In the genomic region with DNA sequence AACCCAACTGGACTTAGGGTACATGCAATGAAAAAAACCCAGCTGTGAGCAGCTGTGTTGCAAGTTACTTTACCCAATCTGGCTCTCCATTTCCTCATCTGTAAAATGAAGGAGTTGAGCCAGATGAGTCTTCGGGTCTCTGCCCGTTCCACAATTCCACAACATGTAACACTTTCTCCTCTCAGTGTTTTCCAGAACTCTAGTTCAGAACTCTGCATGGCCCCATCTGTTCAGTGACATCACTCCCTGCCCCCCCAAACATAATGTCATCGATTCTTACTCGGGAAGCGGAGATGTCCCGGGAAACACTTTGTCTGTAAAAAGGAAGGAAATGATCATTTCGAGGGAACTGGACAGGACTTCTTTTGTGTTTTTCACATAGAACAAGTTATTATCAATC, we compare ENCODE assay signal across 13 cellular contexts. TPM values are rescaled to one million over a fixed set of nuclear protein-coding genes. Genes with fewer than 3 reads are reported as not detected.
DNase-seq lines count a peak whose midpoint lies in the region; ATAC-seq and TF ChIP-seq lines count a peak whose summit lies in the region.
"Had no signal": no experiment of that assay in that cellular context is flagged by ENCODE, and none has a peak within 500 bp of the region (broad histone marks: within the 10 kb centered on the region; RNA-seq: fewer than 3 reads in every experiment).

No MANE protein-coding gene starts in this region.

- H3K79me2 ChIP-seq in mammary epithelial cell (ENCODE audit: insufficient read depth, low read length): peaks cover 74% of the 10 kb centered on the region

- no peak overlapping the region for H3K27ac Mint-ChIP-seq in MCF 10A (ENCODE audit: low read depth, unreplicated experiment)
- H3K27ac Mint-ChIP-seq: activated T-cell treated with anti-CD3 and anti-CD28 coated beads, Interleukin-2, amount 50 U/mL, for 72 hours had no signal

- intact Hi-C loops in mammary epithelial cell (cut with micrococcal nuclease): loop anchor here (5.0 kb wide), 1 partner anchor 51 kb away; no protein-coding TSS in a partner anchor
- intact Hi-C loops in MCF 10A (cut with micrococcal nuclease): loop anchor here (10.0 kb wide), 2 partner anchors 68 to 258 kb away; no protein-coding TSS in a partner anchor
- intact Hi-C loops in uterus (cut with DNase I; ENCODE audit: low total_unique reads): no loop called here

- DNase-seq in mammary epithelial cell (no peak), MCF 10A (ENCODE audit: unreplicated experiment) (no peak), fibroblast of pulmonary artery (ENCODE audit: low read depth) (peak; percentile 59), uterus (no peak), cerebellum (ENCODE audit: low spot score) (no peak)
- no peak for DNase-seq in activated CD4-positive, CD25-positive, alpha-beta regulatory T cell treated with anti-CD3 and anti-CD28 coated beads, Interleukin-2, amount 50 U/mL, for 72 hours
- DNase-seq: activated T-cell treated with anti-CD3 and anti-CD28 coated beads, Interleukin-2, amount 50 U/mL, for 72 hours; DMS79 treated with DMSO at 0.1 percent for 48 hours; NCI-H510A treated with DMSO at 0.1 percent for 48 hours; SJCRH30 had no signal

- H3K27me3 Mint-ChIP-seq in MCF 10A (ENCODE audit: insufficient read depth, unreplicated experiment): no peaks in the 10 kb centered on the region

- H3K36me3 ChIP-seq in mammary epithelial cell (ENCODE audit: insufficient read depth, low read length) (peaks cover 10% of the 10 kb centered on the region), muscle layer of duodenum (ENCODE audit: control insufficient read depth in 1 of 2, insufficient read depth in 2 of 2, low read length in 2 of 2) (no peaks in the 10 kb centered on the region), uterus (no peaks in the 10 kb centered on the region)
- H3K36me3 ChIP-seq: ovary, SJCRH30 had no signal

- BruUV-seq in mammary epithelial cell (replicated peaks; lab: Mats Ljungman, UMichigan) (no TSS peak), MCF 10A (replicated peaks; lab: Mats Ljungman, UMichigan) (no TSS peak)

- dilution Hi-C loops in mammary epithelial cell (cut with HindIII; ENCODE audit: low sequenced_read_pairs): loop anchor here (25.0 kb wide), 1 partner anchor 116 kb away; no protein-coding TSS in a partner anchor

- CTCF ChIA-PET in mammary epithelial cell (lab: Charles Lee; ENCODE audit: low non-redundant PET) (no interaction called here), MCF 10A (lab: Yijun Ruan, JAX) (interaction anchor here (0.6 to 6.7 kb wide), 11 partner anchors 10 to 166 kb away, joined by 3 to 95 read pairs (median 6); no protein-coding TSS in a partner anchor)

- H4K20me1 ChIP-seq in mammary epithelial cell (ENCODE audit: insufficient read depth, low read length): no peaks in the 10 kb centered on the region

- peak overlapping the region; percentile 82 for H3K4me2 ChIP-seq in mammary epithelial cell (ENCODE audit: insufficient read depth, low read depth, low read length)

- H3K4me1 ChIP-seq in mammary epithelial cell (ENCODE audit: insufficient read depth, low read length): peaks cover 55% of the 10 kb centered on the region
- peaks cover 27 to 42% of the 10 kb centered on the region in 2 donors for H3K4me1 ChIP-seq in muscle layer of duodenum (ENCODE audit: control insufficient read depth in 1 of 2, insufficient read depth in 2 of 2, low read length in 2 of 2)
- H3K4me1 ChIP-seq in uterus: no peaks in the 10 kb centered on the region

- no peaks in the 10 kb centered on the region for H3K27me3 ChIP-seq in mammary epithelial cell (ENCODE audit: insufficient read depth, low read length)
- H3K27me3 ChIP-seq in muscle layer of duodenum (ENCODE audit: low read depth, low read length): no peaks in the 10 kb centered on the region
- no peaks in the 10 kb centered on the region for H3K27me3 ChIP-seq in uterus
- H3K27me3 ChIP-seq: ovary, SJCRH30 had no signal

- POLR2A ChIA-PET in MCF 10A (lab: Yijun Ruan, JAX): interaction anchor here (0.6 to 8.4 kb wide), 10 partner anchors 17 to 174 kb away, joined by 3 to 85 read pairs (median 4); no protein-coding TSS in a partner anchor

- 74% methylated on average over 7 of the region's 7 CpGs for WGBS in mammary epithelial cell (ENCODE audit: low coverage, missing lambda C conversion rate)

- no peaks in the 10 kb centered on the region for H3K9me3 Mint-ChIP-seq in MCF 10A (ENCODE audit: unreplicated experiment)
- H3K9me3 Mint-ChIP-seq: activated T-cell treated with anti-CD3 and anti-CD28 coated beads, Interleukin-2, amount 50 U/mL, for 72 hours had no signal

- H3K4me3 ChIP-seq in mammary epithelial cell (replicated peaks in 1 of 3; ENCODE audit: insufficient read depth in 1 of 3, low read depth in 2 of 3, low read length in 3 of 3) (peak overlapping the region; percentile 54 to 87 (median 72)), fibroblast of pulmonary artery (replicated peaks; ENCODE audit: low read depth, low read length) (no peak overlapping the region), muscle layer of duodenum (ENCODE audit: low read depth in 1 of 2, low read length in 2 of 2) (peak overlapping the region; percentile 30 to 53), uterus (no peak overlapping the region)
- H3K4me3 ChIP-seq: ovary, SJCRH30 had no signal

- peak overlapping the region; percentile 64 for H3K27ac ChIP-seq in mammary epithelial cell (ENCODE audit: insufficient read depth, low read depth, low read length)
- peak overlapping the region; percentile 73 for H3K27ac ChIP-seq in muscle layer of duodenum (ENCODE audit: low read length)
- peak overlapping the region; percentile 63 to 74 for H3K27ac ChIP-seq in uterus
- H3K27ac ChIP-seq: SJCRH30 had no signal

- no peak for ATAC-seq in HG03342 (IDR thresholded peaks at IDR 0.05; ENCODE audit: unreplicated experiment)
- ATAC-seq: activated T-cell treated with anti-CD3 and anti-CD28 coated beads, Interleukin-2, amount 50 U/mL, for 72 hours had no signal

- TF ChIP-seq CTCF in mammary epithelial cell (conservative IDR thresholded peaks at IDR 0.05 in 1 of 2, IDR thresholded peaks at IDR 0.05 in 1 of 2; ENCODE audit: extremely low read depth in 1 of 2, insufficient read depth in 1 of 2, low read depth in 1 of 2, low read length in 2 of 2): no peak
- TF ChIP-seq CTCF in MCF 10A (IDR thresholded peaks at IDR 0.05; ENCODE audit: unreplicated experiment): no peak
- no peak for TF ChIP-seq CTCF in fibroblast of pulmonary artery (IDR thresholded peaks at IDR 0.05; ENCODE audit: low read length, missing control alignments)
- TF ChIP-seq CTCF in uterus (IDR thresholded peaks at IDR 0.05): no peak

- H3K4me3 Mint-ChIP-seq in MCF 10A (ENCODE audit: unreplicated experiment): no peak overlapping the region
- H3K4me3 Mint-ChIP-seq: activated T-cell treated with anti-CD3 and anti-CD28 coated beads, Interleukin-2, amount 50 U/mL, for 72 hours had no signal

- no peak overlapping the region for H2AFZ ChIP-seq in mammary epithelial cell (ENCODE audit: low read depth, low read length)

- H3K36me3 Mint-ChIP-seq in MCF 10A (ENCODE audit: insufficient read depth, unreplicated experiment): peaks cover 7% of the 10 kb centered on the region

- peak overlapping the region; percentile 88 for H3K9ac ChIP-seq in mammary epithelial cell (ENCODE audit: insufficient read depth, low read length)

- H3K9me3 ChIP-seq in mammary epithelial cell (replicated peaks; ENCODE audit: insufficient read depth, low read length) (no peaks in the 10 kb centered on the region), muscle layer of duodenum (ENCODE audit: control insufficient read depth in 1 of 2, low read length in 2 of 2) (no peaks in the 10 kb centered on the region), uterus (no peaks in the 10 kb centered on the region)
- H3K9me3 ChIP-seq: ovary, SJCRH30 had no signal

- in situ Hi-C loops in mammary epithelial cell (cut with MboI; ENCODE audit: low sequenced_read_pairs in 2 of 2): loop anchor here in 1 of 2 donors (5.0 to 10.0 kb wide), 2 partner anchors 61 to 138 kb away; no protein-coding TSS in a partner anchor

- H3K4me1 Mint-ChIP-seq in MCF 10A (ENCODE audit: insufficient read depth, unreplicated experiment): peaks cover 31% of the 10 kb centered on the region

- TF ChIP-seq POLR2A in uterus (IDR thresholded peaks at IDR 0.05): no peak

RNA-seq across cellular contexts. Expression of gene SH3PXD2A, which starts 2.5 kb away (rescaled TPM):
- total RNA-seq in mammary epithelial cell: 100 to 1,000 TPM in 1 of 2 donors, 10 to 100 TPM in 1; 72.2 to 116 TPM
- 35.3 TPM for polyA plus RNA-seq in mammary epithelial cell
- polyA minus RNA-seq in mammary epithelial cell: 112 TPM
- 13.2 and 15.0 TPM in 2 replicates for total RNA-seq in MCF 10A (2022)
- 100 to 1,000 TPM in 1 of 4 donors, 10 to 100 TPM in 3; 12.6 to 117 (median 46.6) TPM for total RNA-seq in uterus
- 13.3 TPM for total RNA-seq in cerebellum

Comparison
In these comparisons a context has a peak if more than half of its experiments do, and no peak if none do; other contexts are left out.
1. H3K4me3 ChIP-seq: peak in mammary epithelial cell (3 of 3) and muscle layer of duodenum (2 of 2); none in fibroblast of pulmonary artery (single experiment) and uterus (0 of 2).
2. Peak in every context shown above with its lines, with median percentiles within 50 percentile points of each other: H3K27ac ChIP-seq.